12 cellular contexts compared by ENCODE assay signal in the genomic region with DNA sequence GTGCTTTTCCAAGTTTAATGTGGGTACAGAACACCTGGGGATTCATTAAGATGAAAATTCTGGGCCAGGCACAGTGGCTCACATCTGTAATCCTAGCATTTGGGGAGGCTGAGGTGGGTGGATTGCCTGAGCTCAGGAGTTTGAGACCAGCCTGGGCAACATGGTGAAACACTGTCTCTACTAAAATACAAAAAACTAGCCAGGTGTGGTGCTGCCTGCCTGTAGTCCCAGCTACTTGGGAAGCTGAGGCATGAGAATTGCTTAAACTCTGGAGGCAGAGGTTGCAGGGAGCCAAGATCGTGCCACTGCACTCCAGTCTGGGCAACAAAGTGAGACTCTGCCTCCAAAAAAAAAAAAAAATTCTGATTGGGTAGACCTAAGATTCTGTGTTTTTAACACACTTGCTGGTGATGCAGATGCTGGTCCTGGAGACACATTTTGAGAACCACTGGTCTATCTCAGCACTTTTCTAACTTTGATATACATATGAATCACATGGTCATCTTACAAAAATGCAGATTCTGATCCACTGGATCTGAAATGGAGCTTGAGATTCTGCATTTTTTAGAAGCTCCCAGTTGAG.
"Had no signal": no experiment of that assay in that cellular context is flagged by ENCODE, and none has a peak within 500 bp of the region (broad histone marks: within the 10 kb centered on the region; RNA-seq: fewer than 3 reads in every experiment).

No MANE protein-coding gene starts in this region.

- H3K9me3 ChIP-seq: breast epithelium, psoas muscle, right lobe of liver, tibial artery, vagina had no signal

- H3K27me3 ChIP-seq: breast epithelium, right lobe of liver, tibial artery, vagina had no signal

- H3K27ac ChIP-seq: breast epithelium, psoas muscle, right lobe of liver, tibial artery, vagina, WERI-Rb-1 had no signal

- H3K36me3 Mint-ChIP-seq: activated naive CD4-positive, alpha-beta T cell treated with anti-CD3 and anti-CD28 coated beads, Interleukin-2, amount 50 U/mL, for 24 hours had no signal

- H3K27me3 Mint-ChIP-seq: activated naive CD4-positive, alpha-beta T cell treated with anti-CD3 and anti-CD28 coated beads, Interleukin-2, amount 50 U/mL, for 24 hours had no signal

- H3K4me3 ChIP-seq: breast epithelium, psoas muscle, right lobe of liver, tibial artery, vagina had no signal

- ATAC-seq: left ventricle myocardium superior, psoas muscle had no signal

- H3K4me3 Mint-ChIP-seq: nephron progenitor cell had no signal

- H3K36me3 ChIP-seq: breast epithelium, right lobe of liver, tibial artery, vagina, WERI-Rb-1 had no signal

- H3K27ac Mint-ChIP-seq: nephron progenitor cell had no signal

- DNase-seq: aorta, hippocampal formation, left ventricle myocardium superior, mesenchymal stem cell, nephron progenitor cell, psoas muscle, right lobe of liver, tibial artery, WERI-Rb-1 had no signal

- H3K4me1 ChIP-seq: breast epithelium, psoas muscle, right lobe of liver, tibial artery, vagina had no signal

- H3K4me1 Mint-ChIP-seq: nephron progenitor cell had no signal

- H3K9me3 Mint-ChIP-seq: activated naive CD4-positive, alpha-beta T cell treated with anti-CD3 and anti-CD28 coated beads, Interleukin-2, amount 50 U/mL, for 24 hours; nephron progenitor cell had no signal
